In the genomic region with DNA sequence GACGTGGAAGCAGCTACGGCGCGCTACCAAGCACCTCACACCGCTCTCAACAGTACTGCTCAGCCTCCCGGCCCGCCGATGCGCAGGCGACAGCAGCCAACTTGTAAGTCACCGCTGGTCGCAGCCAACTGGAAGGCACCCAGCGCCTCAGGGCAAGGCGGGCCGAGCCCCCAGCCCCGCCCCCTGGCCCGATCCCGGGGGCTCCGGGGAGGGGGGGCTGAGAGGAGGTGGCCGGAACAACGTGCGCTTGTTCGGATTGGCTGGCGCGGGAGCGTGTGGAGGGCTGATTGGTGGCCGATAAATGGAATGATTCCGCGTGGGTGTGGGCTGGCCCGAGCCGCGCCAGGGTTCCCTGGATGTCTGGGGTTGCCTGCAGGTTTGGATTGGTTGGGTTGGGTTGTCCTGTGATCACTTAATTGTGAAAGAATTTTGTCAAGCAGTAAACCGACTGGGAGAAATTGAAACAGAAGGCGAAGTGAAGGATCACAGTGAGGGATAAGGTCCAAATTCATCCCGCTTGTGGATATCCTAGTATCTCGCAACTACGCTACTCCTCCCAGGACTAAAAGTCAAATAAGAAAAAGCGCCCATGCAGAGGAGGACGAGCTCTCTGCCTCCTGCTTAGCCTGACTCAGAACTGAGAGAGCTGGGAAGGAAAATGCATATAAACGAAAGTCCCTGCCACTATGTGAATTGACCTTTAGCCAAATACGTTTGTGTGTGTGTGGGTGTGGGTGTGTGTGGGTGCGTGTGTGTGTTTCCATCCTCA, we compare ENCODE assay signal across 7 cellular contexts. TPM values are rescaled to one million over a fixed set of nuclear protein-coding genes. Genes with fewer than 3 reads are reported as not detected.
DNase-seq lines count a peak whose midpoint lies in the region; ATAC-seq, FAIRE-seq and TF ChIP-seq lines count a peak whose summit lies in the region.

A gene with protein sequence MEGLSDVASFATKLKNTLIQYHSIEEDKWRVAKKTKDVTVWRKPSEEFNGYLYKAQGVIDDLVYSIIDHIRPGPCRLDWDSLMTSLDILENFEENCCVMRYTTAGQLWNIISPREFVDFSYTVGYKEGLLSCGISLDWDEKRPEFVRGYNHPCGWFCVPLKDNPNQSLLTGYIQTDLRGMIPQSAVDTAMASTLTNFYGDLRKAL (minus strand): TSS at position 130 of the 769 bp plus-strand sequence. CDS start 5,102 bp downstream, outside the sequence.

- H3K9me3 ChIP-seq in hepatocyte (ENCODE audit: low read depth), result no peaks in the 10 kb centered on the region

- in situ Hi-C loops in astrocyte of the spinal cord (cut with HindIII; ENCODE audit: low sequenced_read_pairs), result no loop called here

- H3K27ac ChIP-seq in hepatocyte, result peak within 1 kb of the TSS; percentile 96

- FAIRE-seq in GM18507 (lab: Jason Lieb, UNC), result peak; percentile 98

- H3K4me3 ChIP-seq in astrocyte of the spinal cord (ENCODE audit: low read depth, low read length) (peak within 1 kb of the TSS; percentile 92), hepatocyte (peak within 1 kb of the TSS; percentile 62)

- H3K79me2 ChIP-seq in hepatocyte, result peaks cover 46% of the 10 kb centered on the region

- H3K4me2 ChIP-seq in hepatocyte, result peak within 1 kb of the TSS; percentile 80

- H3K4me1 ChIP-seq in hepatocyte (ENCODE audit: insufficient read depth), result peaks cover 19% of the 10 kb centered on the region

- peak; percentile 90 for ATAC-seq in HG02981 (IDR thresholded peaks at IDR 0.05; ENCODE audit: unreplicated experiment)

- H2AFZ ChIP-seq in hepatocyte, result peak within 1 kb of the TSS; percentile 68

- peaks cover 27% of the 10 kb centered on the region for H4K20me1 ChIP-seq in hepatocyte (ENCODE audit: insufficient read depth, poor library complexity, severe bottlenecking)

- no peaks in the 10 kb centered on the region for H3K9me2 ChIP-seq in hepatocyte (replicated peaks; ENCODE audit: insufficient read depth)

- no peak for TF ChIP-seq CTCF in astrocyte of the spinal cord (IDR thresholded peaks at IDR 0.05; ENCODE audit: low read depth, low read length)
- TF ChIP-seq CTCF in hepatocyte (IDR thresholded peaks at IDR 0.05; ENCODE audit: poor library complexity), result no peak

- no peaks in the 10 kb centered on the region for H3K27me3 ChIP-seq in hepatocyte

- 1% methylated on average over 35 of the region's 42 CpGs for WGBS in hepatocyte (ENCODE audit: low lambda C conversion rate, missing lambda C conversion rate)

- H3K36me3 ChIP-seq in hepatocyte (replicated peaks; ENCODE audit: insufficient read depth, low read depth), result no peaks in the 10 kb centered on the region

- DNase-seq in GM18507 (ENCODE audit: extremely low spot score, insufficient read length, low read depth) (peak; percentile 83), NCI-H2029 treated with DMSO at 0.1 percent for 48 hours (lab: John Stamatoyannopoulos, UW) (peak; percentile 63), T1000 (lab: John Stamatoyannopoulos, UW) (peak; percentile 88), astrocyte of the spinal cord (ENCODE audit: low read depth, low spot score) (peak; percentile 97), hepatocyte (ENCODE audit: low spot score) (peak; percentile 97), renal cortical epithelial cell (ENCODE audit: low read depth) (peak; percentile 97)

RNA-seq across cellular contexts. Expression of the gene that starts here (rescaled TPM):
- total RNA-seq in hepatocyte, result 126 and 129 TPM in 2 replicates
- 35.0 and 39.9 TPM in 2 replicates for polyA plus RNA-seq in hepatocyte
- 29.5 and 120 TPM in 2 replicates for total RNA-seq in renal cortical epithelial cell

Comparison
In these comparisons a context has a peak if more than half of its experiments do, and no peak if none do; other contexts are left out.
1. Peak in every context shown above with its lines: DNase-seq, ATAC-seq, H3K4me3 ChIP-seq and H3K27ac ChIP-seq.